20 cellular contexts compared by ENCODE assay signal in genomic region chr2:107064750-107065149, GRCh38.
A peak's percentile ranks its signal among the peaks of the same experiment; 100 is the strongest.
DNase-seq lines count a peak whose midpoint lies in the region; ATAC-seq, FAIRE-seq and TF ChIP-seq lines count a peak whose summit lies in the region.
"Had no signal": no experiment of that assay in that cellular context is flagged by ENCODE, and none has a peak within 500 bp of the region (broad histone marks: within the 10 kb centered on the region; RNA-seq: fewer than 3 reads in every experiment).

No MANE protein-coding gene starts in this region.

- peaks cover 69% of the 10 kb centered on the region for H3K4me1 Mint-ChIP-seq in neural progenitor cell
- H3K4me1 Mint-ChIP-seq: CD8-positive, alpha-beta memory T cell had no signal

- ATAC-seq in HepG2, result no peak
- no peak for ATAC-seq in right lobe of liver
- ATAC-seq: PC-3 had no signal

- no peaks in the 10 kb centered on the region for H3K79me2 ChIP-seq in HepG2 (ENCODE audit: insufficient read depth, low read length)
- H3K79me2 ChIP-seq in H1 (ENCODE audit: control insufficient read depth in 1 of 2, insufficient read depth in 2 of 2, low read length in 2 of 2), result no peaks in the 10 kb centered on the region
- H3K79me2 ChIP-seq in neural progenitor cell (ENCODE audit: low read depth), result no peaks in the 10 kb centered on the region

- FAIRE-seq in HepG2 (lab: Jason Lieb, UNC) (no peak), H1 (lab: Jason Lieb, UNC) (no peak), kidney (lab: Jason Lieb, UNC) (no peak)

- H3K36me3 Mint-ChIP-seq in neural progenitor cell, result no peaks in the 10 kb centered on the region
- H3K36me3 Mint-ChIP-seq: CD8-positive, alpha-beta memory T cell had no signal

- no peak overlapping the region for H3K4me3 Mint-ChIP-seq in neural progenitor cell
- H3K4me3 Mint-ChIP-seq: CD8-positive, alpha-beta memory T cell had no signal

- H3K27me3 ChIP-seq in HepG2 (ENCODE audit: control insufficient read depth in 1 of 2, insufficient read depth in 2 of 2, low read length in 2 of 2) (no peaks in the 10 kb centered on the region), right lobe of liver (no peaks in the 10 kb centered on the region), H1 (replicated peaks in 1 of 4; ENCODE audit: control insufficient read depth in 3 of 4, extremely low read depth in 1 of 4, insufficient read depth in 3 of 4, low read length in 3 of 4) (no peaks in the 10 kb centered on the region), neural progenitor cell (no peaks in the 10 kb centered on the region)
- H3K27me3 ChIP-seq: SJCRH30 had no signal

- H3K4me3 ChIP-seq in HepG2 (replicated peaks in 1 of 3; ENCODE audit: insufficient read depth in 1 of 3, low read depth in 2 of 3, low read length in 3 of 3), result no peak overlapping the region
- H3K4me3 ChIP-seq in right lobe of liver, result no peak overlapping the region
- H3K4me3 ChIP-seq in H1 (ENCODE audit: extremely low read depth in 1 of 4, insufficient read depth in 2 of 4, low read depth in 3 of 4, low read length in 4 of 4), result no peak overlapping the region
- no peak overlapping the region for H3K4me3 ChIP-seq in neural progenitor cell
- H3K4me3 ChIP-seq in kidney (ENCODE audit: low read length in 2 of 2), result no peak overlapping the region
- H3K4me3 ChIP-seq: SJCRH30 had no signal

- peaks cover 15% of the 10 kb centered on the region for H3K4me1 ChIP-seq in HepG2 (ENCODE audit: insufficient read depth, low read length)
- no peaks in the 10 kb centered on the region for H3K4me1 ChIP-seq in right lobe of liver
- H3K4me1 ChIP-seq in H1 (replicated peaks in 1 of 4; ENCODE audit: control insufficient read depth in 3 of 4, insufficient read depth in 4 of 4, low read length in 3 of 4), result peaks cover 5 to 8% (median 6%) of the 10 kb centered on the region in 4 experiments; a peak in 6 of 7 replicates
- peaks cover 67% of the 10 kb centered on the region for H3K4me1 ChIP-seq in neural progenitor cell
- H3K4me1 ChIP-seq in kidney (ENCODE audit: control insufficient read depth in 1 of 2, insufficient read depth in 1 of 2, low read depth in 1 of 2, low read length in 2 of 2), result peaks cover 2 to 10% of the 10 kb centered on the region in 2 donors
- H3K4me1 ChIP-seq: SJCRH30 had no signal

- peaks cover 10% of the 10 kb centered on the region for H3K9me3 Mint-ChIP-seq in neural progenitor cell

- CTCF ChIA-PET in HepG2 (lab: Yijun Ruan, JAX; ENCODE audit: low intra/inter-chr PET ratio, low total read pairs), result no interaction called here
- CTCF ChIA-PET in H1 (lab: Charles Lee; ENCODE audit: partially characterized antibody), result interaction anchor here (0.6 to 1.2 kb wide), 3 partner anchors 12 to 195 kb away, joined by 3 to 4 read pairs (median 4); no protein-coding TSS in a partner anchor

- H3K27ac ChIP-seq in HepG2 (ENCODE audit: extremely low read length, insufficient read depth, low read length) (no peak overlapping the region), right lobe of liver (no peak overlapping the region), H1 (ENCODE audit: low read depth, low read length) (no peak overlapping the region), neural progenitor cell (no peak overlapping the region), kidney (ENCODE audit: low read depth in 2 of 2, low read length in 2 of 2) (no peak overlapping the region)
- H3K27ac ChIP-seq: SJCRH30 had no signal

- no peaks in the 10 kb centered on the region for H3K23me2 ChIP-seq in H1 (ENCODE audit: low read depth, low read length)

- no peak overlapping the region for H2BK5ac ChIP-seq in H1 (ENCODE audit: low read depth, low read length)

- no peak overlapping the region for H3K23ac ChIP-seq in H1 (ENCODE audit: insufficient read length)

- WGBS in HepG2 (ENCODE audit: low lambda C conversion rate), result 53% methylated on average over 6 of the region's 6 CpGs
- 57% methylated on average over 3 of the region's 6 CpGs for WGBS in right lobe of liver (ENCODE audit: insufficient coverage, low coverage, low lambda C conversion rate, missing lambda C conversion rate)
- 95% methylated on average over 6 of the region's 6 CpGs; no CpG with 5 or more reads in 1 of the 2 experiments for WGBS in H1 (ENCODE audit: extremely low coverage in 1 of 2, insufficient coverage in 1 of 2, insufficient read length in 1 of 2, insufficient replicate concordance in 2 of 2, low coverage in 1 of 2, low lambda C conversion rate in 2 of 2, missing lambda C conversion rate in 1 of 2), 2 experiments

- no peaks in the 10 kb centered on the region for H4K20me1 ChIP-seq in HepG2 (ENCODE audit: insufficient read depth, low read length)
- no peaks in the 10 kb centered on the region for H4K20me1 ChIP-seq in H1 (replicated peaks in 1 of 2; ENCODE audit: control insufficient read depth in 1 of 2, insufficient read depth in 2 of 2, low read length in 2 of 2)
- H4K20me1 ChIP-seq in neural progenitor cell (ENCODE audit: low read depth), result no peaks in the 10 kb centered on the region

- H2BK12ac ChIP-seq in H1 (ENCODE audit: low read depth, low read length), result 0 out of 2 replicates have a peak overlapping the region, but pooled peaks have one; percentile 9

- peaks cover 8% of the 10 kb centered on the region for H3K27me3 Mint-ChIP-seq in neural progenitor cell (ENCODE audit: insufficient read depth, low read depth)
- H3K27me3 Mint-ChIP-seq: CD8-positive, alpha-beta memory T cell had no signal

- no peak overlapping the region for H2AK5ac ChIP-seq in H1 (ENCODE audit: low read depth, low read length)

- H3K27ac Mint-ChIP-seq in neural progenitor cell, result peak overlapping the region; percentile 61
- H3K27ac Mint-ChIP-seq: CD8-positive, alpha-beta memory T cell had no signal

- H3K9ac ChIP-seq in HepG2 (ENCODE audit: insufficient read depth, low read depth, low read length) (no peak overlapping the region), H1 (replicated peaks in 1 of 4; ENCODE audit: extremely low read depth in 1 of 4, low read depth in 3 of 4, low read length in 3 of 4) (no peak overlapping the region), neural progenitor cell (no peak overlapping the region), kidney (ENCODE audit: low read length in 2 of 2) (no peak overlapping the region)

- no peak overlapping the region for H3K18ac ChIP-seq in H1 (ENCODE audit: extremely low read depth, low read length)

- no peaks in the 10 kb centered on the region for H3K36me3 ChIP-seq in HepG2 (replicated peaks in 1 of 2; ENCODE audit: control insufficient read depth in 1 of 2, insufficient read depth in 2 of 2, low read length in 2 of 2)
- no peaks in the 10 kb centered on the region for H3K36me3 ChIP-seq in right lobe of liver
- no peaks in the 10 kb centered on the region for H3K36me3 ChIP-seq in H1 (ENCODE audit: control insufficient read depth in 2 of 4, insufficient read depth in 4 of 4, low read length in 3 of 4)
- H3K36me3 ChIP-seq in neural progenitor cell, result no peaks in the 10 kb centered on the region
- H3K36me3 ChIP-seq in kidney (ENCODE audit: control insufficient read depth in 1 of 2, insufficient read depth in 2 of 2, low read length in 2 of 2), result no peaks in the 10 kb centered on the region
- H3K36me3 ChIP-seq: SJCRH30 had no signal

- no peak for TF ChIP-seq RAD21 in HepG2 (CRISPR knock-in tag; IDR thresholded peaks at IDR 0.05)
- TF ChIP-seq RAD21 in H1 (IDR thresholded peaks at IDR 0.05 in 1 of 2, conservative IDR thresholded peaks at IDR 0.05 in 1 of 2; ENCODE audit: low read depth in 2 of 2, low read length in 2 of 2), result no peak

- TF ChIP-seq CTCF in HepG2 (CRISPR knock-in tag; IDR thresholded peaks at IDR 0.05), result no peak
- no peak for TF ChIP-seq CTCF in right lobe of liver (IDR thresholded peaks at IDR 0.05)
- TF ChIP-seq CTCF in H1 (IDR thresholded peaks at IDR 0.05; ENCODE audit: control extremely low read depth in 1 of 3, insufficient read depth in 1 of 3, low read depth in 1 of 3, low read length in 3 of 3), result no peak
- no peak for TF ChIP-seq CTCF in neural progenitor cell (IDR thresholded peaks at IDR 0.05)
- no peak for TF ChIP-seq CTCF in kidney (IDR thresholded peaks at IDR 0.05; ENCODE audit: borderline replicate concordance, extremely low read depth, insufficient read depth)

- H3F3A ChIP-seq in neural progenitor cell (ENCODE audit: low read depth), result peaks cover 36% of the 10 kb centered on the region

- peak overlapping the region; percentile 63; the same call in 1 of the 2 replicates for H4K8ac ChIP-seq in H1 (ENCODE audit: extremely low read depth, insufficient read depth, low read length)

- intact Hi-C loops in HepG2 (cut with micrococcal nuclease; ENCODE audit: unreplicated experiment), result no loop called here
- intact Hi-C loops in right lobe of liver (cut with DNase I), result no loop called here
- intact Hi-C loops in kidney (cut with DNase I), result no loop called here

- H3K9me3 ChIP-seq in HepG2 (ENCODE audit: low read length) (no peaks in the 10 kb centered on the region; the same call in 1 of the 2 replicates), right lobe of liver (no peaks in the 10 kb centered on the region), H1 (ENCODE audit: insufficient read depth in 2 of 2, low read depth in 1 of 2, low read length in 1 of 2) (no peaks in the 10 kb centered on the region), neural progenitor cell (ENCODE audit: low read depth) (no peaks in the 10 kb centered on the region), kidney (ENCODE audit: control insufficient read depth in 1 of 2, low read length in 2 of 2) (no peaks in the 10 kb centered on the region)
- H3K9me3 ChIP-seq: SJCRH30 had no signal

- H3K4me2 ChIP-seq in HepG2 (ENCODE audit: low read depth, low read length), result no peak overlapping the region
- H3K4me2 ChIP-seq in H1 (ENCODE audit: insufficient read depth in 1 of 2, low read depth in 2 of 2, low read length in 2 of 2), result no peak overlapping the region
- H3K4me2 ChIP-seq in neural progenitor cell, result peak overlapping the region; percentile 70

- H2BK20ac ChIP-seq in H1 (ENCODE audit: low read length), result no peak overlapping the region

- H3K4ac ChIP-seq in H1 (replicated peaks; ENCODE audit: insufficient read length, low read depth, low read length), result no peak overlapping the region

- in situ Hi-C loops in HepG2 (cut with HindIII; ENCODE audit: extremely low pct_ligation_motif_present, low pct_unique_long_range_greater_than_20kb), result no loop called here

- H2BK120ac ChIP-seq in H1 (replicated peaks; ENCODE audit: low read depth, low read length), result no peak overlapping the region

- no peak overlapping the region for H4K5ac ChIP-seq in H1 (ENCODE audit: insufficient read length, low read depth, low read length)

- no peak overlapping the region for H2BK15ac ChIP-seq in H1 (ENCODE audit: low read length)

- no peak overlapping the region for H3K56ac ChIP-seq in H1 (replicated peaks; ENCODE audit: insufficient read length, low read depth, low read length)

- H3K14ac ChIP-seq in H1 (ENCODE audit: insufficient read length), result no peak overlapping the region

- no peak for TF ChIP-seq EP300 in HepG2 (IDR thresholded peaks at IDR 0.05; ENCODE audit: low read depth in 2 of 2, low read length in 2 of 2)
- no peak for TF ChIP-seq EP300 in HepG2 (CRISPR knock-in tag; IDR thresholded peaks at IDR 0.05; ENCODE audit: borderline replicate concordance)
- no peak for TF ChIP-seq EP300 in H1 (IDR thresholded peaks at IDR 0.05; ENCODE audit: borderline replicate concordance in 1 of 2, low read depth in 2 of 2, low read length in 2 of 2)

- TF ChIP-seq POLR2A in HepG2 (IDR thresholded peaks at IDR 0.05; ENCODE audit: insufficient read depth in 1 of 2, low read depth in 2 of 2, low read length in 2 of 2) (no peak), right lobe of liver (IDR thresholded peaks at IDR 0.05) (no peak), H1 (IDR thresholded peaks at IDR 0.05; ENCODE audit: control extremely low read depth in 1 of 2, low read depth in 2 of 2, low read length in 2 of 2) (no peak)

- no peak overlapping the region for H4K91ac ChIP-seq in H1 (replicated peaks; ENCODE audit: insufficient read length, low read length)

- BruUV-seq in HepG2 (replicated peaks; lab: Mats Ljungman, UMichigan), result no TSS peak

- POLR2A ChIA-PET in HepG2 (lab: Yijun Ruan, JAX) (no interaction called here), H1 (lab: Charles Lee; ENCODE audit: partially characterized antibody) (no interaction called here)

- H2AFZ ChIP-seq in HepG2 (ENCODE audit: low read length) (no peak overlapping the region), H1 (ENCODE audit: low read length) (no peak overlapping the region), neural progenitor cell (replicated peaks) (no peak overlapping the region)

- no peak for DNase-seq in HepG2 (ENCODE audit: low spot score)
- no peak for DNase-seq in right lobe of liver
- no peak for DNase-seq in H1 (ENCODE audit: low read depth in 1 of 2, low spot score in 2 of 2)
- DNase-seq in neural progenitor cell (ENCODE audit: low spot score), result no peak
- no peak for DNase-seq in kidney
- DNase-seq in activated CD4-positive, alpha-beta T cell treated with anti-CD3 and anti-CD28 coated beads, Interleukin-2, amount 50 U/mL, for 1 hour, result no peak
- DNase-seq in DMS53 treated with DMSO at 0.1 percent for 48 hours (lab: John Stamatoyannopoulos, UW; ENCODE audit: unreplicated experiment), result no peak
- DNase-seq: C1 segment of cervical spinal cord; CD8-positive, alpha-beta memory T cell; DMS79; H7; Kasumi-1; MM.1S; NCI-H1092; NCI-H1436 treated with DMSO at 0.1 percent for 48 hours; NCI-H2029; NCI-H345; NCI-H526; PC-3; SJCRH30 had no signal

- H3K79me1 ChIP-seq in H1 (ENCODE audit: low read depth, low read length), result no peaks in the 10 kb centered on the region

Comparison
In these comparisons a context has a peak if more than half of its experiments do, and no peak if none do; other contexts are left out.
1. Of the 41 proteins assayed by ChIP-seq in both HepG2 and H1: peak only in HepG2: MAFK; only in H1: none; in both: none; in neither: 40.